ENCODE assay signal across 24 cellular contexts in the genomic region with DNA sequence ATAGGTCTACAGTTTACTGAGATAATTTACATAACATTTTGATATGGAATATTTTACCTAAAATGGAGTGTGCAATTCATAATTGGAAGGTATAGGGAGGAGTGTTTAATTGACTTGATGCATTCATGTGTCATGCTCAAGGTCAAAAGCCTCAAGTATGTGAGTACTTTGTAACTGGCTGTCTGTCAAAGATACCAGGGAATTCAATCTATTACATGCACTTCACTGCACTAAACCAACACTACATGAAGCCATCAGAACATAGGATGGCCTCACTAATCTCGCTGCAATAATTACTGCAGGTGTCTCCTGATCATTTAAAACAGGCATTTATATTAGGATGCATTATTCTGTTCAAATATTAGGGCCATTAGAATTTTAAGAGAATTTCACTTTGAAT.
"Had no signal": no experiment of that assay in that cellular context is flagged by ENCODE, and none has a peak within 500 bp of the region (broad histone marks: within the 10 kb centered on the region; RNA-seq: fewer than 3 reads in every experiment).

No MANE protein-coding gene starts in this region.

- DNase-seq: activated CD4-positive, alpha-beta T cell treated with anti-CD3 and anti-CD28 coated beads, Interleukin-2, amount 10 ng/mL, durations not matched to agents 7 days and 5 days; activated CD4-positive, CD25-positive, alpha-beta regulatory T cell treated with anti-CD3 and anti-CD28 coated beads, Interleukin-2, amount 50 U/mL, for 72 hours; activated CD8-positive, alpha-beta memory T cell treated with anti-CD3 and anti-CD28 coated beads, Interleukin-2, amount 10 ng/mL, durations not matched to agents 7 days and 5 days; activated CD8-positive, alpha-beta T cell treated with anti-CD3 and anti-CD28 coated beads for 36 hours; activated gamma-delta T cell; anterior cingulate cortex; central memory CD4-positive, alpha-beta T cell; effector memory CD8-positive, alpha-beta T cell; esophagus squamous epithelium; gastrocnemius medialis; naive thymus-derived CD8-positive, alpha-beta T cell; spleen; stimulated activated CD4-positive, alpha-beta T cell treated with anti-CD3 and anti-CD28 coated beads, Interleukin-4, amount 100 ng/mL, for 1 hour; stimulated activated naive CD4-positive, alpha-beta T cell; T-helper 1 cell; upper lobe of left lung; WERI-Rb-1 had no signal

- H3K4me1 Mint-ChIP-seq: activated CD4-positive, alpha-beta T cell treated with anti-CD3 and anti-CD28 coated beads, Interleukin-2, amount 10 ng/mL, durations not matched to agents 7 days and 5 days; activated CD8-positive, alpha-beta memory T cell treated with anti-CD3 and anti-CD28 coated beads, Interleukin-2, amount 10 ng/mL, durations not matched to agents 7 days and 5 days; activated naive CD4-positive, alpha-beta T cell treated with anti-CD3 and anti-CD28 coated beads, Interleukin-2, amount 50 U/mL, for 24 hours; naive thymus-derived CD8-positive, alpha-beta T cell had no signal

- H3K27me3 ChIP-seq: esophagus squamous epithelium, gastrocnemius medialis, spleen, upper lobe of left lung had no signal

- H3K27me3 Mint-ChIP-seq: activated CD4-positive, alpha-beta T cell treated with anti-CD3 and anti-CD28 coated beads, Interleukin-2, amount 10 ng/mL, durations not matched to agents 7 days and 5 days; activated CD8-positive, alpha-beta memory T cell treated with anti-CD3 and anti-CD28 coated beads, Interleukin-2, amount 10 ng/mL, durations not matched to agents 7 days and 5 days; activated naive CD4-positive, alpha-beta T cell treated with anti-CD3 and anti-CD28 coated beads, Interleukin-2, amount 50 U/mL, for 24 hours; brain; effector memory CD8-positive, alpha-beta T cell had no signal

- ATAC-seq: activated CD8-positive, alpha-beta memory T cell treated with anti-CD3 and anti-CD28 coated beads, Interleukin-2, amount 10 ng/mL, durations not matched to agents 7 days and 5 days; activated CD8-positive, alpha-beta T cell treated with anti-CD3 and anti-CD28 coated beads for 36 hours; effector memory CD8-positive, alpha-beta T cell; gastrocnemius medialis; left lobe of liver; naive thymus-derived CD8-positive, alpha-beta T cell had no signal

- H3K27ac ChIP-seq: esophagus squamous epithelium, gastrocnemius medialis, prostate gland, spleen, thoracic aorta, upper lobe of left lung, WERI-Rb-1 had no signal

- H3K4me3 Mint-ChIP-seq: activated CD4-positive, alpha-beta T cell treated with anti-CD3 and anti-CD28 coated beads, Interleukin-2, amount 10 ng/mL, durations not matched to agents 7 days and 5 days; activated CD8-positive, alpha-beta memory T cell treated with anti-CD3 and anti-CD28 coated beads, Interleukin-2, amount 10 ng/mL, durations not matched to agents 7 days and 5 days; activated CD8-positive, alpha-beta T cell treated with anti-CD3 and anti-CD28 coated beads for 36 hours; activated naive CD4-positive, alpha-beta T cell treated with anti-CD3 and anti-CD28 coated beads, Interleukin-2, amount 50 U/mL, for 24 hours; activated T-helper 1 cell treated with anti-CD3 and anti-CD28 coated beads, Interleukin-12 subunit alpha, Interleukin-12 subunit beta, Interleukin-2, Interleukin-4 antibody, amounts not matched to agents 30 ng/mL and 10 ng/mL and 1 ng/mL, durations not matched to agents 14 hours and 24 hours and 36 hours; brain; effector memory CD8-positive, alpha-beta T cell; mesothelial cell of epicardium; naive thymus-derived CD8-positive, alpha-beta T cell had no signal

- H3K9me3 Mint-ChIP-seq: activated CD4-positive, alpha-beta T cell treated with anti-CD3 and anti-CD28 coated beads, Interleukin-2, amount 10 ng/mL, durations not matched to agents 7 days and 5 days; activated CD8-positive, alpha-beta T cell treated with anti-CD3 and anti-CD28 coated beads for 36 hours; activated naive CD4-positive, alpha-beta T cell treated with anti-CD3 and anti-CD28 coated beads, Interleukin-2, amount 50 U/mL, for 24 hours; activated T-helper 1 cell treated with anti-CD3 and anti-CD28 coated beads, Interleukin-12 subunit alpha, Interleukin-12 subunit beta, Interleukin-2, Interleukin-4 antibody, amounts not matched to agents 30 ng/mL and 10 ng/mL and 1 ng/mL, durations not matched to agents 14 hours and 24 hours and 36 hours; effector memory CD8-positive, alpha-beta T cell; mesothelial cell of epicardium; naive thymus-derived CD8-positive, alpha-beta T cell had no signal

- H3K36me3 ChIP-seq: esophagus squamous epithelium, gastrocnemius medialis, prostate gland, spleen, thoracic aorta, upper lobe of left lung, WERI-Rb-1 had no signal

- H3K4me1 ChIP-seq: esophagus squamous epithelium, gastrocnemius medialis, prostate gland, spleen, upper lobe of left lung had no signal

- H3K4me3 ChIP-seq: esophagus squamous epithelium, gastrocnemius medialis, prostate gland, spleen, thoracic aorta, upper lobe of left lung had no signal

- H3K36me3 Mint-ChIP-seq: activated CD8-positive, alpha-beta memory T cell treated with anti-CD3 and anti-CD28 coated beads, Interleukin-2, amount 10 ng/mL, durations not matched to agents 7 days and 5 days; activated naive CD4-positive, alpha-beta T cell treated with anti-CD3 and anti-CD28 coated beads, Interleukin-2, amount 50 U/mL, for 24 hours; brain; mesothelial cell of epicardium; naive thymus-derived CD8-positive, alpha-beta T cell had no signal

- H3K9me3 ChIP-seq: esophagus squamous epithelium, gastrocnemius medialis, prostate gland, spleen, thoracic aorta, upper lobe of left lung had no signal

- H3K27ac Mint-ChIP-seq: activated CD4-positive, alpha-beta T cell treated with anti-CD3 and anti-CD28 coated beads, Interleukin-2, amount 10 ng/mL, durations not matched to agents 7 days and 5 days; activated CD8-positive, alpha-beta memory T cell treated with anti-CD3 and anti-CD28 coated beads, Interleukin-2, amount 10 ng/mL, durations not matched to agents 7 days and 5 days; activated CD8-positive, alpha-beta T cell treated with anti-CD3 and anti-CD28 coated beads for 36 hours; activated naive CD4-positive, alpha-beta T cell treated with anti-CD3 and anti-CD28 coated beads, Interleukin-2, amount 50 U/mL, for 24 hours; activated T-helper 1 cell treated with anti-CD3 and anti-CD28 coated beads, Interleukin-12 subunit alpha, Interleukin-12 subunit beta, Interleukin-2, Interleukin-4 antibody, amounts not matched to agents 30 ng/mL and 10 ng/mL and 1 ng/mL, durations not matched to agents 14 hours and 24 hours and 36 hours; effector memory CD8-positive, alpha-beta T cell; mesothelial cell of epicardium; naive thymus-derived CD8-positive, alpha-beta T cell had no signal
